Comparison of ENCODE assay signal across 9 cellular contexts in genomic region chr1:176206006-176206960, GRCh38. TPM values are rescaled to one million over a fixed set of nuclear protein-coding genes. Genes with fewer than 3 reads are reported as not detected.
DNase-seq lines count a peak whose midpoint lies in the region; ATAC-seq, FAIRE-seq and TF ChIP-seq lines count a peak whose summit lies in the region.
"Had no signal": no experiment of that assay in that cellular context is flagged by ENCODE, and none has a peak within 500 bp of the region (broad histone marks: within the 10 kb centered on the region; RNA-seq: fewer than 3 reads in every experiment).

No MANE protein-coding gene starts in this region.

- H3K9me3 ChIP-seq in Caco-2: no peaks in the 10 kb centered on the region
- H3K9me3 ChIP-seq in K562 (replicated peaks; ENCODE audit: control insufficient read depth, insufficient read depth, low read depth, low read length): no peaks in the 10 kb centered on the region
- no peaks in the 10 kb centered on the region for H3K9me3 ChIP-seq in gastrocnemius medialis

- POLR2A ChIA-PET in Caco-2 (lab: Charles Lee) (interaction anchor here (1.1 kb wide), 1 partner anchor 21 kb away, joined by 4 read pairs; no protein-coding TSS in a partner anchor), K562 (lab: Yijun Ruan, JAX) (interaction anchor here (0.6 to 2.3 kb wide), 10 partner anchors 9 to 709 kb away, joined by 3 to 20 read pairs (median 4); no protein-coding TSS in a partner anchor)

- TF ChIP-seq POLR2A in K562 (conservative IDR thresholded peaks at IDR 0.05) (no peak), gastrocnemius medialis (IDR thresholded peaks at IDR 0.05) (no peak)

- no peaks in the 10 kb centered on the region for H3K27me3 Mint-ChIP-seq in Caco-2 (ENCODE audit: insufficient read depth, unreplicated experiment)

- peaks cover 9% of the 10 kb centered on the region; the same call in 1 of the 2 replicates for H4K20me1 ChIP-seq in K562 (replicated peaks; ENCODE audit: control insufficient read depth, insufficient read depth, low read length)

- BruUV-seq in Caco-2 (replicated peaks; lab: Mats Ljungman, UMichigan) (TSS peak; percentile 68), K562 (replicated peaks; lab: Mats Ljungman, UMichigan) (no TSS peak)

- H3K27ac ChIP-seq in K562 (ENCODE audit: extremely low read depth, low read depth, low read length): peak overlapping the region; percentile 91
- peak overlapping the region; percentile 86 to 98 (median 91) for H3K27ac ChIP-seq in gastrocnemius medialis

- peaks cover 7% of the 10 kb centered on the region for H3K36me3 Mint-ChIP-seq in Caco-2 (ENCODE audit: insufficient read depth, unreplicated experiment)

- peaks cover 72% of the 10 kb centered on the region for H3K79me2 ChIP-seq in K562 (ENCODE audit: control insufficient read depth, insufficient read depth, low read length)

- TF ChIP-seq EP300 in K562 (IDR thresholded peaks at IDR 0.05; ENCODE audit: low read length): no peak

- ATAC-seq in GM19324 (IDR thresholded peaks at IDR 0.05; ENCODE audit: low FRiP score, unreplicated experiment) (peak; percentile 21), HG03354 (IDR thresholded peaks at IDR 0.05; ENCODE audit: poor library complexity, severe bottlenecking, unreplicated experiment) (peak; percentile 31), K562 (peak; percentile 65), gastrocnemius medialis (peak; percentile 18 to 32)

- no peaks in the 10 kb centered on the region for H3K9me3 Mint-ChIP-seq in Caco-2 (ENCODE audit: unreplicated experiment)

- H2AFZ ChIP-seq in K562 (ENCODE audit: low read depth, low read length): peak overlapping the region; percentile 98

- FAIRE-seq in RCC 7860 (lab: Jason Lieb, UNC) (no peak), K562 (lab: Jason Lieb, UNC) (no peak)
- FAIRE-seq: colon had no signal

- H3K9me1 ChIP-seq in K562 (ENCODE audit: control insufficient read depth, insufficient read depth, low read length): no peaks in the 10 kb centered on the region

- DNase-seq in Caco-2 (peak; percentile 57 to 66), RCC 7860 (ENCODE audit: low spot score) (peak; percentile 18), K562 (ENCODE audit: extremely low read depth in 1 of 4, low spot score in 3 of 4) (peak in 2 of 4 experiments; percentile 55 to 61), gastrocnemius medialis (peak in 1 of 2 donors; percentile 15), NCI-H2107 treated with DMSO at 0.1 percent for 48 hours (lab: John Stamatoyannopoulos, UW; ENCODE audit: unreplicated experiment) (no peak)

- H3K27ac Mint-ChIP-seq in Caco-2 (ENCODE audit: unreplicated experiment): peak overlapping the region; percentile 95

- H3K4me3 Mint-ChIP-seq in Caco-2 (ENCODE audit: unreplicated experiment): peak overlapping the region; percentile 87

- TF ChIP-seq RAD21 in K562 (CRISPR knock-in tag; conservative IDR thresholded peaks at IDR 0.05 in 1 of 2, IDR thresholded peaks at IDR 0.05 in 1 of 2): no peak

- no peak for TF ChIP-seq CTCF in Caco-2 (IDR thresholded peaks at IDR 0.05; ENCODE audit: insufficient read depth in 1 of 2, low read depth in 1 of 2, low read length in 1 of 2, severe bottlenecking in 1 of 2, unreplicated experiment in 1 of 2)
- TF ChIP-seq CTCF in K562 (IDR thresholded peaks at IDR 0.05 in 2 of 3, conservative IDR thresholded peaks at IDR 0.05 in 1 of 3; ENCODE audit: insufficient read depth in 2 of 3, low read depth in 1 of 3, low read length in 3 of 3): no peak
- TF ChIP-seq CTCF in gastrocnemius medialis (IDR thresholded peaks at IDR 0.05 in 4 of 5, conservative IDR thresholded peaks at IDR 0.05 in 1 of 5): no peak

- CTCF ChIA-PET in Caco-2 (lab: Charles Lee) (interaction anchor here (0.6 kb wide), 1 partner anchor 828 kb away, joined by 3 read pairs; no protein-coding TSS in a partner anchor), K562 (lab: Yijun Ruan, JAX; ENCODE audit: low intra/inter-chr PET ratio) (no interaction called here)

- peaks cover 14% of the 10 kb centered on the region for H3K4me1 Mint-ChIP-seq in Caco-2 (ENCODE audit: low read depth, unreplicated experiment)

- H3K36me3 ChIP-seq in Caco-2 (ENCODE audit: control insufficient read depth, insufficient read depth, low read length) (no peaks in the 10 kb centered on the region), K562 (ENCODE audit: control insufficient read depth, insufficient read depth, low read length) (no peaks in the 10 kb centered on the region), gastrocnemius medialis (no peaks in the 10 kb centered on the region)

- no peaks in the 10 kb centered on the region for H3K27me3 ChIP-seq in Caco-2 (replicated peaks; ENCODE audit: control insufficient read depth, insufficient read depth, low read length)
- H3K27me3 ChIP-seq in K562 (ENCODE audit: control insufficient read depth in 2 of 2, insufficient read depth in 2 of 2, low read length in 2 of 2): no peaks in the 10 kb centered on the region
- no peaks in the 10 kb centered on the region for H3K27me3 ChIP-seq in gastrocnemius medialis

- H3K4me2 ChIP-seq in K562 (ENCODE audit: insufficient read depth, low read length): peak overlapping the region; percentile 96

- peak overlapping the region; percentile 89 to 98 for H3K9ac ChIP-seq in K562 (ENCODE audit: insufficient read depth in 1 of 2, low read depth in 2 of 2, low read length in 2 of 2)

- H3K4me1 ChIP-seq in Caco-2: peaks cover 4% of the 10 kb centered on the region
- peaks cover 4 to 21% of the 10 kb centered on the region in 2 experiments; a peak in 3 of 5 replicates for H3K4me1 ChIP-seq in K562 (replicated peaks in 1 of 2; ENCODE audit: control insufficient read depth in 2 of 2, insufficient read depth in 2 of 2, low read length in 2 of 2)
- H3K4me1 ChIP-seq in gastrocnemius medialis: peaks cover 23 to 37% of the 10 kb centered on the region in 2 donors

- H3K4me3 ChIP-seq in Caco-2 (ENCODE audit: low read depth, low read length) (peak overlapping the region; percentile 96), K562 (peak overlapping the region; percentile 85), iPS-11a (ENCODE audit: low read depth, low read length) (peak overlapping the region; percentile 82), gastrocnemius medialis (peak overlapping the region; percentile 73 to 98 (median 86))

- under 1% methylated on average over 54 of the region's 58 CpGs for WGBS in K562 (ENCODE audit: insufficient coverage, low coverage, missing lambda C conversion rate)

- intact Hi-C loops in Caco-2 (cut with micrococcal nuclease; ENCODE audit: unreplicated experiment): loop anchor here (1.0 to 10.0 kb wide), 4 partner anchors 55 to 364 kb away; no protein-coding TSS in a partner anchor
- intact Hi-C loops in K562 (cut with micrococcal nuclease): loop anchor here (5.0 kb wide), 1 partner anchor 89 kb away; no protein-coding TSS in a partner anchor
- intact Hi-C loops in gastrocnemius medialis (cut with DNase I; ENCODE audit: low total_unique reads): no loop called here

- in situ Hi-C loops in K562 (cut with MboI): no loop called here
- in situ Hi-C loops in gastrocnemius medialis (cut with MboI; ENCODE audit: low sequenced_read_pairs in 4 of 4): no loop called here

TF ChIP-seq in K562, 482 proteins besides CTCF, POLR2A, EP300 and RAD21 (continues in another document):
- TF ChIP-seq ZNF431 (CRISPR knock-in tag; IDR thresholded peaks at IDR 0.05) (0 out of 2 replicates have a peak, but pooled peaks have one; percentile 39), ELF4 (CRISPR knock-in tag; IDR thresholded peaks at IDR 0.05) (no peak), SMARCA4 (IDR thresholded peaks at IDR 0.05) (peak; percentile 29; the same call in 1 of the 2 replicates), ZFX (CRISPR knock-in tag; IDR thresholded peaks at IDR 0.05) (peak; percentile 89), ZNF232 (CRISPR knock-in tag; IDR thresholded peaks at IDR 0.05) (no peak), ZNF395 (CRISPR knock-in tag; IDR thresholded peaks at IDR 0.05) (no peak), TBP (optimal IDR thresholded peaks at IDR 0.05; ENCODE audit: low read depth, low read length) (peak; percentile 53), DACH1 (IDR thresholded peaks at IDR 0.05; ENCODE audit: partially characterized antibody) (no peak), SIN3A (IDR thresholded peaks at IDR 0.05; ENCODE audit: borderline replicate concordance in 2 of 2, control insufficient read depth in 1 of 2, low read depth in 2 of 2, low read length in 2 of 2) (peak in 1 of 2 experiments; percentile 49; a peak in 2 of 4 replicates), CBX2 (IDR thresholded peaks at IDR 0.05; ENCODE audit: insufficient read depth, low read length, poor library complexity, severe bottlenecking) (no peak)

RNA-seq across cellular contexts. Expression of gene COP1, which starts 0.8 kb away (rescaled TPM):
- total RNA-seq in Caco-2 (2022): 45.9 and 46.9 TPM in 2 replicates
- total RNA-seq in K562 (2011; cell fraction: chromatin; rRNA removed; ENCODE audit: low replicate concordance): 123 and 224 TPM in 2 replicates
- total RNA-seq in K562 (2011; cell fraction: nucleolus; rRNA removed): 57.4 and 60.3 TPM in 2 replicates
- 81.3 and 89.8 TPM in 2 replicates for total RNA-seq in K562 (2011; cell fraction: nucleoplasm; rRNA removed)
- 39.1 and 54.6 TPM in 2 replicates for total RNA-seq in K562 (2014; rRNA removed)
- total RNA-seq in K562 (2014; rRNA removed; fragmentation: Illumina TruSeq; extraction: Trizol): 77.7 and 90.3 TPM in 2 replicates
- total RNA-seq in K562 (2015; rRNA removed; fragmentation: Illumina TruSeq; extraction: Trizol): 74.6 and 77.1 TPM in 2 replicates
- total RNA-seq in K562 (2021): 53.8 and 58.6 TPM in 2 replicates
- polyA plus RNA-seq in K562 (2011; rRNA removed): 60.6 and 60.8 TPM in 2 replicates
- 20.1 and 43.7 TPM in 2 replicates for polyA plus RNA-seq in K562 (2011; cell fraction: cytosol; rRNA removed)
- 22.1 and 43.6 TPM in 2 replicates for polyA plus RNA-seq in K562 (2011; cell fraction: nucleus; rRNA removed)
- polyA plus RNA-seq in K562 (2012): 53.4 and 55.8 TPM in 2 replicates
- 56.3 and 58.6 TPM in 2 replicates for polyA plus RNA-seq in K562 (2014; fragmentation: Illumina TruSeq; extraction: Trizol)
- polyA plus RNA-seq in K562 (2014; fragmentation: Nextera tagmentation; extraction: Ambion mirVana): 10 to 100 TPM; 25.8 to 29.5 TPM
- 43.7 and 46.5 TPM in 2 replicates for polyA plus RNA-seq in K562 (2014; rRNA removed)
- 151 and 181 TPM in 2 replicates for polyA minus RNA-seq in K562 (2011; rRNA and poly(A)+ RNA removed)
- polyA minus RNA-seq in K562 (2011; cell fraction: cytosol; rRNA and poly(A)+ RNA removed): 38.4 and 46.2 TPM in 2 replicates
- polyA minus RNA-seq in K562 (2011; cell fraction: nucleus; rRNA and poly(A)+ RNA removed): 82.7 and 136 TPM in 2 replicates
- total RNA-seq in gastrocnemius medialis: 10 to 100 TPM; 19.6 to 29.7 (median 25.3) TPM
